27 cellular contexts compared by ENCODE assay signal in the genomic region with DNA sequence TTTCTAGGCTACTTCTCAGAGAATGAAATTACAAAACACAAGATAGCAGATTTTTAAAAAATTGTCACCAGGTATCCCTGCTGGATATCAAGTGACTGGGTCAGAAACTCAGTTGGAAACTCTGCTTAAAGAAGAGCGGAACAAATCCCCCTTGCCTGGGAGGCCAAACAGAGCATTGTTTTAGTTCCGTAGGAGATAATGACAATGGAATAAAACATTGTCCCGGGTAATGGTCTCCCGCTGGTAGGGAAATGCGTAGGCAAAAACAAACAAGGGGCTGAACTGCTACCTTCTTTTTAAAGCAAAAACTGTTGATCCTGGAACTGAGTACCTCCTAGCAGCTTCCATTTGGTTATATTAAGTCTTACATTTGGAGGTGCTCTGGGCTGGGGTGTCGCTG. TPM values are rescaled to one million over a fixed set of nuclear protein-coding genes. Genes with fewer than 3 reads are reported as not detected.
"Had no signal": no experiment of that assay in that cellular context is flagged by ENCODE, and none has a peak within 500 bp of the region (broad histone marks: within the 10 kb centered on the region; RNA-seq: fewer than 3 reads in every experiment).

No MANE protein-coding gene starts in this region.

- H3K9me3 ChIP-seq: left lung, tibial nerve, vagina had no signal

- H3K36me3 ChIP-seq: left lung, tibial nerve, vagina had no signal

- H3K4me3 Mint-ChIP-seq: activated B cell treated with CpG ODN at 0.5 μM for 24 hours; activated CD4-positive, alpha-beta T cell treated with anti-CD3 and anti-CD28 coated beads, Interleukin-2, amount 10 ng/mL, durations not matched to agents 24 days and 14 days; activated CD8-positive, alpha-beta T cell treated with anti-CD3 and anti-CD28 coated beads, Interleukin-2, amount 10 ng/mL, durations not matched to agents 7 days and 5 days; activated naive CD8-positive, alpha-beta T cell treated with anti-CD3 and anti-CD28 coated beads for 36 hours; brain; naive thymus-derived CD4-positive, alpha-beta T cell had no signal

- H3K27ac ChIP-seq: coronary artery, left lung, tibial nerve, vagina had no signal

- H3K36me3 Mint-ChIP-seq: activated naive CD8-positive, alpha-beta T cell treated with anti-CD3 and anti-CD28 coated beads for 36 hours; brain had no signal

- ATAC-seq: activated CD8-positive, alpha-beta T cell treated with anti-CD3 and anti-CD28 coated beads, Interleukin-2, amount 10 ng/mL, durations not matched to agents 7 days and 5 days; left lung; naive thymus-derived CD4-positive, alpha-beta T cell; right cardiac atrium had no signal

- H3K9me3 Mint-ChIP-seq: activated B cell treated with CpG ODN at 0.5 μM for 24 hours; activated CD4-positive, alpha-beta T cell treated with anti-CD3 and anti-CD28 coated beads, Interleukin-2, amount 10 ng/mL, durations not matched to agents 24 days and 14 days; activated naive CD8-positive, alpha-beta T cell treated with anti-CD3 and anti-CD28 coated beads for 36 hours had no signal

- DNase-seq: activated B cell treated with CpG ODN at 0.5 μM for 24 hours; activated CD4-positive, alpha-beta T cell treated with anti-CD3 and anti-CD28 coated beads, Interleukin-2, amount 10 ng/mL, durations not matched to agents 24 days and 14 days; activated CD8-positive, alpha-beta memory T cell treated with anti-CD3 and anti-CD28 coated beads, Interleukin-2, amount 50 U/mL, for 4 hours; activated CD8-positive, alpha-beta T cell treated with anti-CD3 and anti-CD28 coated beads, Interleukin-2, amount 10 ng/mL, durations not matched to agents 7 days and 5 days; activated effector memory CD4-positive, alpha-beta T cell treated with anti-CD3 and anti-CD28 coated beads, Interleukin-2, amount 50 U/mL, for 16 hours; activated naive CD8-positive, alpha-beta T cell treated with anti-CD3 and anti-CD28 coated beads for 36 hours; activated T-cell treated with anti-CD3 and anti-CD28 coated beads, Interleukin-2, amount 50 U/mL, for 48 hours; central memory CD4-positive, alpha-beta T cell; head of caudate nucleus; kidney; left lung; mammary epithelial cell; naive thymus-derived CD4-positive, alpha-beta T cell; right cardiac atrium; stimulated activated CD4-positive, alpha-beta T cell treated with anti-CD3 and anti-CD28 coated beads, Interleukin-4, amount 100 ng/mL, for 4 hours; stimulated activated CD8-positive, alpha-beta memory T cell treated with anti-CD3 and anti-CD28 coated beads, Interleukin-4, amount 100 ng/mL, for 48 hours; stimulated activated naive CD4-positive, alpha-beta T cell treated with Interleukin-2 at 50 U/mL for 16 hours; substantia nigra had no signal

- H3K4me2 ChIP-seq: smooth muscle cell had no signal

- H3K27ac Mint-ChIP-seq: activated B cell treated with CpG ODN at 0.5 μM for 24 hours; activated CD4-positive, alpha-beta T cell treated with anti-CD3 and anti-CD28 coated beads, Interleukin-2, amount 10 ng/mL, durations not matched to agents 24 days and 14 days; activated CD8-positive, alpha-beta T cell treated with anti-CD3 and anti-CD28 coated beads, Interleukin-2, amount 10 ng/mL, durations not matched to agents 7 days and 5 days; activated naive CD8-positive, alpha-beta T cell treated with anti-CD3 and anti-CD28 coated beads for 36 hours; brain; naive thymus-derived CD4-positive, alpha-beta T cell had no signal

- H3K4me3 ChIP-seq: coronary artery, left lung, smooth muscle cell, tibial nerve, vagina had no signal

RNA-seq across cellular contexts. Expression of a gene that starts 21.3 kb away (rescaled TPM):
- total RNA-seq: activated B cell treated with CpG ODN at 0.5 μM for 24 hours; activated CD4-positive, alpha-beta T cell treated with anti-CD3 and anti-CD28 coated beads, Interleukin-2, amount 10 ng/mL, durations not matched to agents 24 days and 14 days; activated CD8-positive, alpha-beta T cell treated with anti-CD3 and anti-CD28 coated beads, Interleukin-2, amount 10 ng/mL, durations not matched to agents 7 days and 5 days; activated naive CD8-positive, alpha-beta T cell treated with anti-CD3 and anti-CD28 coated beads for 36 hours; kidney; left lung; mammary epithelial cell; mononuclear cell; naive thymus-derived CD4-positive, alpha-beta T cell; posterior vena cava; right cardiac atrium; smooth muscle cell; T-helper 2 cell treated with Interferon-gamma antibody and Interleukin-4, amounts not matched to agents 100 ng/mL and 5 ng/mL, for 36 hours; tibial nerve; vagina had no signal
- polyA plus RNA-seq: mammary epithelial cell; naive thymus-derived CD4-positive, alpha-beta T cell; right cardiac atrium; smooth muscle cell had no signal

RNA-seq across cellular contexts. Expression of a gene that starts 37.9 kb away (rescaled TPM):
- total RNA-seq: activated B cell treated with CpG ODN at 0.5 μM for 24 hours; activated CD4-positive, alpha-beta T cell treated with anti-CD3 and anti-CD28 coated beads, Interleukin-2, amount 10 ng/mL, durations not matched to agents 24 days and 14 days; activated CD8-positive, alpha-beta T cell treated with anti-CD3 and anti-CD28 coated beads, Interleukin-2, amount 10 ng/mL, durations not matched to agents 7 days and 5 days; activated naive CD8-positive, alpha-beta T cell treated with anti-CD3 and anti-CD28 coated beads for 36 hours; frontal cortex; kidney; left lung; mammary epithelial cell; mononuclear cell; naive thymus-derived CD4-positive, alpha-beta T cell; posterior vena cava; right cardiac atrium; smooth muscle cell; T-helper 2 cell treated with Interferon-gamma antibody and Interleukin-4, amounts not matched to agents 100 ng/mL and 5 ng/mL, for 36 hours; tibial nerve; vagina had no signal
- polyA plus RNA-seq: mammary epithelial cell; naive thymus-derived CD4-positive, alpha-beta T cell; right cardiac atrium; smooth muscle cell had no signal
